In genomic region chr2:232133078-232133477, GRCh38 we compare ENCODE assay signal across 1 cellular context.
TF ChIP-seq lines count a peak whose summit lies in the region.

No MANE protein-coding gene starts in this region.

TF ChIP-seq in GM23338, 12 proteins besides CTCF, POLR2A, EP300 and RAD21 (continued from another document):
- no peak for TF ChIP-seq ZNF462 (CRISPR knock-in tag; IDR thresholded peaks at IDR 0.05)
- TF ChIP-seq JUNB (IDR thresholded peaks at IDR 0.05; ENCODE audit: unreplicated experiment), result no peak
- no peak for TF ChIP-seq ZNF114 (CRISPR knock-in tag; IDR thresholded peaks at IDR 0.05)
- no peak for TF ChIP-seq EZH2 (IDR thresholded peaks at IDR 0.05; ENCODE audit: low read depth, unreplicated experiment)
